ENCODE assay signal across 20 cellular contexts in the genomic region with DNA sequence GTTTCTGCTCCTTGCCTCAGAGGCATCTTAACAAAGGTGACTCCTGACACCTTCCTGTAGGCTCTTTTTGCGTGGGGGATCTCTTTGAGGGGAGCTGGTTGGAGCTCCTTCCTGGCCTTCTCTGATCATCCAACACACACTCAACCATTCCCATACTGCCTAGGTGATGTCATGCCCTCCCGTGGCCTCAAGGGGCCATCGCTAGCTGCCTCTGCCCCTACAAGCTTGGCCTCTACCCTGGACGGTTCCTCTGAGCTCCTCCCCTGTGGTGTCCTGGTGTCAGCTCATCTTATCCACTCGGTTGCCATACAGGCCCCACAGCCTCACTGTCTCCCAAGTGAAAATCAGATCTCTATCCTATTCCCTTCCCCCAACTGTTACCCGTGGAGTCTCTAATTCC.
"Had no signal": no experiment of that assay in that cellular context is flagged by ENCODE, and none has a peak within 500 bp of the region (broad histone marks: within the 10 kb centered on the region; RNA-seq: fewer than 3 reads in every experiment).

No MANE protein-coding gene starts in this region.

- DNase-seq: activated CD4-positive, alpha-beta memory T cell treated with anti-CD3 and anti-CD28 coated beads for 36 hours; activated CD4-positive, alpha-beta T cell treated with anti-CD3 and anti-CD28 coated beads for 48 hours; activated CD4-positive, CD25-positive, alpha-beta regulatory T cell; activated effector memory CD4-positive, alpha-beta T cell treated with anti-CD3 and anti-CD28 coated beads, Interleukin-2, amount 50 U/mL, for 16 hours; activated naive CD4-positive, alpha-beta T cell treated with anti-CD3 and anti-CD28 coated beads, Interleukin-2, amount 50 U/mL, for 16 hours; activated naive CD8-positive, alpha-beta T cell treated with anti-CD3 and anti-CD28 coated beads, Interleukin-2, amount 50 U/mL, for 24 hours; effector memory CD4-positive, alpha-beta T cell; foreskin melanocyte; left ventricle myocardium superior; mammary epithelial cell; pancreas; psoas muscle; stimulated activated CD4-positive, alpha-beta T cell treated with anti-CD3 and anti-CD28 coated beads, Interleukin-2, amount 100 ng/mL, for 24 hours; T1000; transverse colon had no signal

- ATAC-seq: activated naive CD8-positive, alpha-beta T cell treated with anti-CD3 and anti-CD28 coated beads, Interleukin-2, amount 50 U/mL, for 24 hours; esophagus mucosa; left ventricle myocardium superior; natural killer cell treated with Interleukin-12 subunit alpha and Interleukin-12 subunit beta and Interleukin-15 and Interleukin-18, amount 100 ng/mL, for 72 hours; pancreas; psoas muscle; stimulated activated memory B cell treated with anti-CD40 and anti-IgM and Interleukin-4, amounts not matched to agents 10 μg/mL and 1 μg/mL and 100 μg/mL, for 72 hours had no signal

- H3K36me3 Mint-ChIP-seq: activated CD4-positive, alpha-beta memory T cell treated with anti-CD3 and anti-CD28 coated beads for 36 hours; natural killer cell treated with Interleukin-12 subunit alpha and Interleukin-12 subunit beta and Interleukin-15 and Interleukin-18, amount 100 ng/mL, for 72 hours; stimulated activated memory B cell treated with anti-CD40 and anti-IgM and Interleukin-4, amounts not matched to agents 10 μg/mL and 1 μg/mL and 100 μg/mL, for 72 hours had no signal

- H3K9me3 ChIP-seq: pancreas, psoas muscle, right atrium auricular region, transverse colon had no signal

- H3K27ac ChIP-seq: pancreas, psoas muscle, right atrium auricular region, transverse colon had no signal

- H3K4me1 Mint-ChIP-seq: activated naive CD8-positive, alpha-beta T cell treated with anti-CD3 and anti-CD28 coated beads, Interleukin-2, amount 50 U/mL, for 24 hours; stimulated activated memory B cell treated with anti-CD40 and anti-IgM and Interleukin-4, amounts not matched to agents 10 μg/mL and 1 μg/mL and 100 μg/mL, for 72 hours had no signal

- H3K27me3 ChIP-seq: right atrium auricular region, transverse colon had no signal

- H3K4me1 ChIP-seq: pancreas, psoas muscle, right atrium auricular region, transverse colon had no signal

- H3K27ac Mint-ChIP-seq: activated CD4-positive, alpha-beta memory T cell treated with anti-CD3 and anti-CD28 coated beads for 36 hours; activated naive CD8-positive, alpha-beta T cell treated with anti-CD3 and anti-CD28 coated beads, Interleukin-2, amount 50 U/mL, for 24 hours; natural killer cell treated with Interleukin-12 subunit alpha and Interleukin-12 subunit beta and Interleukin-15 and Interleukin-18, amount 100 ng/mL, for 72 hours; stimulated activated memory B cell treated with anti-CD40 and anti-IgM and Interleukin-4, amounts not matched to agents 10 μg/mL and 1 μg/mL and 100 μg/mL, for 72 hours; T-helper 1 cell treated with Interleukin-12 subunit alpha and Interleukin-12 subunit beta and Interleukin-4 antibody, amounts not matched to agents 30 μg/mL and 1 μg/mL, for 36 hours had no signal

- H3K4me3 Mint-ChIP-seq: activated CD4-positive, alpha-beta memory T cell treated with anti-CD3 and anti-CD28 coated beads for 36 hours; activated naive CD8-positive, alpha-beta T cell treated with anti-CD3 and anti-CD28 coated beads, Interleukin-2, amount 50 U/mL, for 24 hours; natural killer cell treated with Interleukin-12 subunit alpha and Interleukin-12 subunit beta and Interleukin-15 and Interleukin-18, amount 100 ng/mL, for 72 hours; stimulated activated memory B cell treated with anti-CD40 and anti-IgM and Interleukin-4, amounts not matched to agents 10 μg/mL and 1 μg/mL and 100 μg/mL, for 72 hours; T-helper 1 cell treated with Interleukin-12 subunit alpha and Interleukin-12 subunit beta and Interleukin-4 antibody, amounts not matched to agents 30 μg/mL and 1 μg/mL, for 36 hours had no signal

- H3K36me3 ChIP-seq: pancreas, right atrium auricular region, transverse colon had no signal

- H3K9me3 Mint-ChIP-seq: activated CD4-positive, alpha-beta memory T cell treated with anti-CD3 and anti-CD28 coated beads for 36 hours; activated naive CD8-positive, alpha-beta T cell treated with anti-CD3 and anti-CD28 coated beads, Interleukin-2, amount 50 U/mL, for 24 hours; natural killer cell treated with Interleukin-12 subunit alpha and Interleukin-12 subunit beta and Interleukin-15 and Interleukin-18, amount 100 ng/mL, for 72 hours; stimulated activated memory B cell treated with anti-CD40 and anti-IgM and Interleukin-4, amounts not matched to agents 10 μg/mL and 1 μg/mL and 100 μg/mL, for 72 hours; T-helper 1 cell treated with Interleukin-12 subunit alpha and Interleukin-12 subunit beta and Interleukin-4 antibody, amounts not matched to agents 30 μg/mL and 1 μg/mL, for 36 hours had no signal

- H3K4me3 ChIP-seq: pancreas, psoas muscle, right atrium auricular region, transverse colon had no signal
